Comparison of ENCODE assay signal across 19 cellular contexts in genomic region chr18:50875966-50876536, GRCh38. TPM values are rescaled to one million over a fixed set of nuclear protein-coding genes. Genes with fewer than 3 reads are reported as not detected.
A peak's percentile ranks its signal among the peaks of the same experiment; 100 is the strongest.
DNase-seq lines count a peak whose midpoint lies in the region; ATAC-seq and TF ChIP-seq lines count a peak whose summit lies in the region.
"Had no signal": no experiment of that assay in that cellular context is flagged by ENCODE, and none has a peak within 500 bp of the region (broad histone marks: within the 10 kb centered on the region; RNA-seq: fewer than 3 reads in every experiment).

No MANE protein-coding gene starts in this region.

- H3K36me3 ChIP-seq in neutrophil: no peaks in the 10 kb centered on the region
- H3K36me3 ChIP-seq: BLaER1, HAP-1, Peyer's patch had no signal

- no peak overlapping the region for H3K4me3 ChIP-seq in neutrophil (ENCODE audit: low read depth in 1 of 2, low read length in 1 of 2)
- H3K4me3 ChIP-seq: BLaER1, HAP-1, Peyer's patch had no signal

- ATAC-seq in left colon: peak; percentile 45
- ATAC-seq: CD8-positive, alpha-beta T cell had no signal

- H3K27me3 ChIP-seq in neutrophil: no peaks in the 10 kb centered on the region
- H3K27me3 ChIP-seq: BLaER1, Peyer's patch had no signal

- no peaks in the 10 kb centered on the region for H3K9me3 ChIP-seq in neutrophil
- H3K9me3 ChIP-seq: BLaER1, HAP-1, Peyer's patch had no signal

- DNase-seq in ELF-1 (ENCODE audit: low read depth, low spot score) (peak; percentile 30), NCI-H69 (lab: John Stamatoyannopoulos, UW) (peak; percentile 41), left colon (peak in 1 of 2 donors; percentile 39), posterior vena cava (ENCODE audit: low spot score) (no peak), NCI-H2029 treated with DMSO at 0.1 percent for 48 hours (lab: John Stamatoyannopoulos, UW) (no peak)
- DNase-seq in activated effector memory CD4-positive, alpha-beta T cell treated with anti-CD3 and anti-CD28 coated beads, Interleukin-2, amount 50 U/mL, for 16 hours: no peak
- DNase-seq: Calu3; CD8-positive, alpha-beta T cell; GDM1; MV-4-11; NCI-H1417 treated with DMSO at 0.1 percent for 48 hours; NCI-H187 treated with DMSO at 0.1 percent for 48 hours; NK-92 treated with Interleukin-12 subunit alpha and Interleukin-12 subunit beta, amount 100 ng/mL, for 24 hours had no signal

- TF ChIP-seq CTCF in neutrophil (IDR thresholded peaks at IDR 0.05): no peak

- intact Hi-C loops in left colon (cut with DNase I, micrococcal nuclease) (no loop called here), posterior vena cava (cut with DNase I) (no loop called here)

- H3K27ac ChIP-seq in neutrophil: peak overlapping the region; percentile 92
- H3K27ac ChIP-seq: BLaER1, HL-60, KMS-11 had no signal

- peaks cover 40 to 43% of the 10 kb centered on the region in 2 experiments for H3K4me1 ChIP-seq in neutrophil (ENCODE audit: control insufficient read depth in 1 of 2, insufficient read depth in 1 of 2, low read depth in 1 of 2, low read length in 1 of 2)

RNA-seq across cellular contexts. Expression of gene ME2, which starts 2.9 kb away (rescaled TPM):
- total RNA-seq in left colon: 10 to 100 TPM; 56.1 to 78.3 TPM
- total RNA-seq in posterior vena cava: 10 to 100 TPM; 39.9 to 49.6 TPM

RNA-seq across cellular contexts. Expression of gene MRO, which starts 56.2 kb away (rescaled TPM):
- total RNA-seq in left colon (under 1 TPM in 1 of 2 donors, not detected in 1; 0.25 TPM), posterior vena cava (1 to 10 TPM; 1.4 to 2.3 TPM)
- total RNA-seq: Calu3; CD8-positive, alpha-beta T cell had no signal

Comparison
In these comparisons a context has a peak if more than half of its experiments do, and no peak if none do; other contexts are left out.
1. DNase-seq: peak in ELF-1 (single experiment) and NCI-H69 (single experiment); none in posterior vena cava (single experiment), activated effector memory CD4-positive, alpha-beta T cell treated with anti-CD3 and anti-CD28 coated beads, Interleukin-2, amount 50 U/mL, for 16 hours (single experiment) and NCI-H2029 treated with DMSO at 0.1 percent for 48 hours (single experiment).